ENCODE assay signal across 11 cellular contexts in the genomic region with DNA sequence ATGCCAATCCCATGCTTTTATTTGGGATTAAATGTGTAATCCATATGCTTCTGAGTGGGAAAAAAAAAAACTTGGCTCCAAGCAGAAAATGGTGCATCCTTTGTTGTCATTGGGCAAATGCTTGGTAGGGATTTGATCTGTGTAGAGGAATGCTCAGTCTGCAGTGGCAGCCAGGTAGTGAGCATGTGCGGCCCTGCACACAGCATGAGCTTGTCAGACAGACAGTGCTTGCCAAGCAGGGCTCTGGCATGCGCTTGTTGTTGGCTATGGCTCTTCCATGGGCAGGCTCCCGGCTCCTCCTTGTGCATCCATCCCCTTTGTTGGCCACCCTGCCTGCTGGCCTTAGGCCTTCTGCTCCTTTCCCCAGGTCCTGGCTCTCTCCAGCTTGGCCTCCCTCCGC.
"Had no signal": no experiment of that assay in that cellular context is flagged by ENCODE, and none has a peak within 500 bp of the region (broad histone marks: within the 10 kb centered on the region; RNA-seq: fewer than 3 reads in every experiment).

No MANE protein-coding gene starts in this region.

- H3K27me3 ChIP-seq: adrenal gland, esophagus squamous epithelium had no signal

- H3K4me3 ChIP-seq: adrenal gland, esophagus squamous epithelium had no signal

- H3K27ac ChIP-seq: adrenal gland had no signal

- DNase-seq: activated B cell treated with CpG ODN at 0.5 μM for 24 hours; activated CD4-positive, alpha-beta T cell treated with anti-CD3 and anti-CD28 coated beads, Interleukin-2, amount 10 ng/mL, durations not matched to agents 24 days and 14 days; activated naive CD4-positive, alpha-beta T cell treated with anti-CD3 and anti-CD28 coated beads, Interleukin-2, amount 50 U/mL, for 16 hours; adrenal gland; central memory CD4-positive, alpha-beta T cell; endodermal cell; esophagus squamous epithelium; mesendoderm; small intestine; trophoblast cell had no signal

- ATAC-seq: stimulated activated effector memory CD8-positive, alpha-beta T cell treated with anti-CD3 and anti-CD28 coated beads, Interleukin-12 subunit alpha, Interleukin-12 subunit beta, amount 100 ng/mL, for 72 hours had no signal

- H3K9me3 ChIP-seq: adrenal gland, esophagus squamous epithelium had no signal

- H3K4me1 ChIP-seq: adrenal gland had no signal

- H3K36me3 ChIP-seq: adrenal gland, esophagus squamous epithelium had no signal
